ENCODE assay signal across 38 cellular contexts in the genomic region with DNA sequence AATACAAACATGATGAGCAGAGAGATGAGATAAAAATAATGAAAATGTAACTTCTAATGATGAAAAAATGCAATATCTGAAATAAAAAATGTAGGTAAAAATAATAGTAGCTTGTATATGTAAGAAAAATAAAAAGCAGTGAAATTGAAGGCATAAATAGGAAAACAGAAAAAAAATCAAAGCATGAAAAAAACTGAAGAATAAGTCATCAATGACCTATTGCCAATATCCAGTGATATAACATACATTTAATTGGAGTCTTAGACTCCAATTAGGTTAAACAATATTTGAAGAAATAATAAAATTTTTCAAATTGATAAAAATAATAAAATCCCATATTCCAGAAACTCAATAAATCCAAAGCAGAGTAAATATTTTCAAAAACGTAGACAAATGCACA.
"Had no signal": no experiment of that assay in that cellular context is flagged by ENCODE, and none has a peak within 500 bp of the region (broad histone marks: within the 10 kb centered on the region; RNA-seq: fewer than 3 reads in every experiment).

No MANE protein-coding gene starts in this region.

- H3K27me3 ChIP-seq: adrenal gland, cardiac muscle cell had no signal

- H3K36me3 Mint-ChIP-seq: activated CD4-positive, alpha-beta memory T cell treated with anti-CD3 and anti-CD28 coated beads for 36 hours; activated naive CD4-positive, alpha-beta T cell treated with anti-CD3 and anti-CD28 coated beads, Interleukin-2, amount 50 U/mL, for 72 hours; activated naive CD8-positive, alpha-beta T cell treated with anti-CD3 and anti-CD28 coated beads for 36 hours had no signal

- DNase-seq: activated B cell treated with CpG ODN at 0.5 μM for 24 hours; activated CD4-positive, alpha-beta memory T cell treated with anti-CD3 and anti-CD28 coated beads for 36 hours; activated CD4-positive, alpha-beta T cell treated with anti-CD3 and anti-CD28 coated beads for 4 hours; activated CD4-positive, alpha-beta T cell treated with anti-CD3 and anti-CD28 coated beads, Interleukin-2, amount 10 ng/mL, durations not matched to agents 24 days and 14 days; activated CD4-positive, alpha-beta T cell treated with anti-CD3 and anti-CD28 coated beads, Interleukin-2, amount 50 U/mL, for 1 hour; activated CD4-positive, alpha-beta T cell treated with anti-CD3 and anti-CD28 coated beads, Interleukin-2, amount 50 U/mL, for 4 hours; activated CD4-positive, CD25-positive, alpha-beta regulatory T cell treated with anti-CD3 and anti-CD28 coated beads, Interleukin-2, amount 50 U/mL, for 72 hours; activated CD8-positive, alpha-beta memory T cell treated with anti-CD3 and anti-CD28 coated beads, Interleukin-2, amount 50 U/mL, for 4 hours; activated CD8-positive, alpha-beta T cell treated with anti-CD3 and anti-CD28 coated beads for 36 hours; activated effector memory CD4-positive, alpha-beta T cell treated with anti-CD3 and anti-CD28 coated beads, Interleukin-2, amount 50 U/mL, for 16 hours; activated gamma-delta T cell treated with Interleukin-2 at 50 U/mL for 16 hours; activated naive CD4-positive, alpha-beta T cell; activated naive CD4-positive, alpha-beta T cell treated with anti-CD3 and anti-CD28 coated beads for 36 hours; activated naive CD4-positive, alpha-beta T cell treated with anti-CD3 and anti-CD28 coated beads, Interleukin-2, amount 50 U/mL, for 16 hours; activated naive CD8-positive, alpha-beta T cell treated with anti-CD3 and anti-CD28 coated beads for 36 hours; activated T-cell treated with anti-CD3 and anti-CD28 coated beads for 4 hours; activated T-cell treated with anti-CD3 and anti-CD28 coated beads, Interleukin-2, amount 50 U/mL, for 1 hour; activated T-cell treated with anti-CD3 and anti-CD28 coated beads, Interleukin-2, amount 50 U/mL, for 4 hours; activated T-cell treated with anti-CD3 and anti-CD28 coated beads, Interleukin-2, amount 50 U/mL, for 72 hours; adrenal gland; amniotic stem cell; aorta; caudate nucleus; cerebellar nuclear complex; T-helper 1 cell; T-helper 2 cell; T-helper 9 cell had no signal

- H3K9me3 ChIP-seq: adrenal gland had no signal

- H3K36me3 ChIP-seq: adrenal gland, cardiac muscle cell had no signal

- H3K4me1 ChIP-seq: adrenal gland had no signal

- ATAC-seq: activated CD8-positive, alpha-beta T cell treated with anti-CD3 and anti-CD28 coated beads for 36 hours; activated naive CD4-positive, alpha-beta T cell treated with anti-CD3 and anti-CD28 coated beads, Interleukin-2, amount 50 U/mL, for 72 hours; activated T-cell treated with anti-CD3 and anti-CD28 coated beads, Interleukin-2, amount 50 U/mL, for 4 hours; activated T-cell treated with anti-CD3 and anti-CD28 coated beads, Interleukin-2, amount 50 U/mL, for 72 hours; activated T-helper 17 cell treated with anti-CD3 and anti-CD28 coated beads, Interleukin-2, amount 50 U/mL, for 72 hours had no signal

- H3K27ac Mint-ChIP-seq: activated B cell treated with CpG ODN at 0.5 μM for 24 hours; activated CD4-positive, alpha-beta memory T cell treated with anti-CD3 and anti-CD28 coated beads for 36 hours; activated CD4-positive, alpha-beta T cell treated with anti-CD3 and anti-CD28 coated beads, Interleukin-2, amount 10 ng/mL, durations not matched to agents 24 days and 14 days; activated CD8-positive, alpha-beta T cell treated with anti-CD3 and anti-CD28 coated beads for 36 hours; activated naive CD4-positive, alpha-beta T cell treated with anti-CD3 and anti-CD28 coated beads for 36 hours; activated naive CD4-positive, alpha-beta T cell treated with anti-CD3 and anti-CD28 coated beads, Interleukin-2, amount 50 U/mL, for 72 hours; activated naive CD8-positive, alpha-beta T cell treated with anti-CD3 and anti-CD28 coated beads for 36 hours; activated T-cell treated with anti-CD3 and anti-CD28 coated beads, Interleukin-2, amount 50 U/mL, for 72 hours; activated T-helper 1 cell treated with anti-CD3 and anti-CD28 coated beads, Interleukin-12 subunit alpha, Interleukin-12 subunit beta, Interleukin-2, Interleukin-4 antibody, amounts not matched to agents 30 ng/mL and 10 ng/mL and 1 ng/mL, durations not matched to agents 14 hours and 24 hours and 36 hours; activated T-helper 17 cell treated with anti-CD3 and anti-CD28 coated beads, Interleukin-2, amount 50 U/mL, for 72 hours; T-helper 1 cell treated with Interleukin-12 subunit alpha and Interleukin-12 subunit beta and Interleukin-4 antibody, amounts not matched to agents 30 μg/mL and 1 μg/mL, for 36 hours; T-helper 2 cell treated with Interferon-gamma antibody and Interleukin-4, amounts not matched to agents 5 μg/mL and 100 μg/mL, for 36 hours had no signal

- H3K27me3 Mint-ChIP-seq: activated B cell treated with CpG ODN at 0.5 μM for 24 hours; activated CD4-positive, alpha-beta memory T cell treated with anti-CD3 and anti-CD28 coated beads for 36 hours; activated CD4-positive, alpha-beta T cell treated with anti-CD3 and anti-CD28 coated beads, Interleukin-2, amount 10 ng/mL, durations not matched to agents 24 days and 14 days; activated CD8-positive, alpha-beta T cell treated with anti-CD3 and anti-CD28 coated beads for 36 hours; activated naive CD8-positive, alpha-beta T cell treated with anti-CD3 and anti-CD28 coated beads for 36 hours; activated T-helper 17 cell treated with anti-CD3 and anti-CD28 coated beads, Interleukin-2, amount 50 U/mL, for 72 hours; brain; central memory CD8-positive, alpha-beta T cell had no signal

- H3K27ac ChIP-seq: adrenal gland, cardiac muscle cell, VCaP had no signal

- H3K9me3 Mint-ChIP-seq: activated CD4-positive, alpha-beta T cell treated with anti-CD3 and anti-CD28 coated beads, Interleukin-2, amount 10 ng/mL, durations not matched to agents 24 days and 14 days; activated naive CD4-positive, alpha-beta T cell treated with anti-CD3 and anti-CD28 coated beads for 36 hours; activated naive CD4-positive, alpha-beta T cell treated with anti-CD3 and anti-CD28 coated beads, Interleukin-2, amount 50 U/mL, for 72 hours; T-helper 1 cell treated with Interleukin-12 subunit alpha and Interleukin-12 subunit beta and Interleukin-4 antibody, amounts not matched to agents 30 μg/mL and 1 μg/mL, for 36 hours had no signal

- H3K4me1 Mint-ChIP-seq: activated B cell treated with CpG ODN at 0.5 μM for 24 hours; activated CD4-positive, alpha-beta T cell treated with anti-CD3 and anti-CD28 coated beads, Interleukin-2, amount 10 ng/mL, durations not matched to agents 24 days and 14 days; activated naive CD8-positive, alpha-beta T cell treated with anti-CD3 and anti-CD28 coated beads for 36 hours; activated T-helper 17 cell treated with anti-CD3 and anti-CD28 coated beads, Interleukin-2, amount 50 U/mL, for 72 hours; brain; central memory CD8-positive, alpha-beta T cell had no signal

- FAIRE-seq: bronchial epithelial cell, TTC549 had no signal

- H3K4me3 ChIP-seq: adrenal gland, cardiac muscle cell had no signal

- H3K4me3 Mint-ChIP-seq: activated B cell treated with CpG ODN at 0.5 μM for 24 hours; activated CD4-positive, alpha-beta memory T cell treated with anti-CD3 and anti-CD28 coated beads for 36 hours; activated CD4-positive, alpha-beta T cell treated with anti-CD3 and anti-CD28 coated beads, Interleukin-2, amount 10 ng/mL, durations not matched to agents 24 days and 14 days; activated CD8-positive, alpha-beta T cell treated with anti-CD3 and anti-CD28 coated beads for 36 hours; activated naive CD4-positive, alpha-beta T cell treated with anti-CD3 and anti-CD28 coated beads for 36 hours; activated naive CD8-positive, alpha-beta T cell treated with anti-CD3 and anti-CD28 coated beads for 36 hours; activated T-cell treated with anti-CD3 and anti-CD28 coated beads, Interleukin-2, amount 50 U/mL, for 4 hours; activated T-cell treated with anti-CD3 and anti-CD28 coated beads, Interleukin-2, amount 50 U/mL, for 72 hours; activated T-helper 1 cell treated with anti-CD3 and anti-CD28 coated beads, Interleukin-12 subunit alpha, Interleukin-12 subunit beta, Interleukin-2, Interleukin-4 antibody, amounts not matched to agents 30 ng/mL and 10 ng/mL and 1 ng/mL, durations not matched to agents 14 hours and 24 hours and 36 hours; activated T-helper 17 cell treated with anti-CD3 and anti-CD28 coated beads, Interleukin-2, amount 50 U/mL, for 72 hours; brain; central memory CD8-positive, alpha-beta T cell; T-helper 1 cell treated with Interleukin-12 subunit alpha and Interleukin-12 subunit beta and Interleukin-4 antibody, amounts not matched to agents 30 μg/mL and 1 μg/mL, for 36 hours; T-helper 2 cell treated with Interferon-gamma antibody and Interleukin-4, amounts not matched to agents 5 μg/mL and 100 μg/mL, for 36 hours had no signal
